In the genomic region with DNA sequence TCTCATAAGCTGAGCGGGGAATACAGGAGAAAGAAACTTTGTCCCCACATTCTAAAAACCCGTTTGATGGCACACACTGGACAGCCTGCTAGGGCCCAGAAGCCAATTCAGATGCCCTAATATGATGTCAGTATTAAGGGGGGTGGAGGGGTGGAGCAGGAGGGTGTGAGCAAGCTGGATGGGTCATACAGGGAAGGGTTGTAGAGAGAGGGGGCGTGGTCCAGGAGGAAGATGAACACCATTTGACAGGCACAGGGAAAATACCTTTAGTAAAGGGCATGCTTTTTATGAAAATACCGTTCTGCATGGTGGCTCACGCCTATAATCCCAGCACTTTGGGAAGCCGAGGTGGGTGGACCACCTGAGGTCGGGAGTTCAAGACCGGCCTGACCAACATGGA, we compare ENCODE assay signal across 24 cellular contexts. TPM values are rescaled to one million over a fixed set of nuclear protein-coding genes. Genes with fewer than 3 reads are reported as not detected.
"Had no signal": no experiment of that assay in that cellular context is flagged by ENCODE, and none has a peak within 500 bp of the region (broad histone marks: within the 10 kb centered on the region; RNA-seq: fewer than 3 reads in every experiment).

No MANE protein-coding gene starts in this region.

- DNase-seq: activated CD4-positive, alpha-beta memory T cell treated with anti-CD3 and anti-CD28 coated beads, Interleukin-2, amount 10 ng/mL, durations not matched to agents 7 days and 5 days; activated CD4-positive, alpha-beta T cell treated with anti-CD3 and anti-CD28 coated beads for 1 hour; activated CD4-positive, alpha-beta T cell treated with anti-CD3 and anti-CD28 coated beads, Interleukin-2, amount 10 ng/mL, durations not matched to agents 7 days and 5 days; activated naive CD4-positive, alpha-beta T cell; activated T-cell treated with anti-CD3 and anti-CD28 coated beads, Interleukin-2, amount 50 U/mL, for 4 hours; amniotic stem cell; central memory CD4-positive, alpha-beta T cell; hippocampal formation; immature natural killer cell; kidney; midbrain; naive thymus-derived CD4-positive, alpha-beta T cell; nucleus accumbens; stimulated activated CD4-positive, alpha-beta T cell treated with anti-CD3 and anti-CD28 coated beads, Interleukin-2, amount 100 ng/mL, for 48 hours; upper lobe of left lung had no signal

- H3K27me3 ChIP-seq: gastroesophageal sphincter, right atrium auricular region, upper lobe of left lung, vagina had no signal

- H3K27ac Mint-ChIP-seq: activated CD4-positive, alpha-beta memory T cell treated with anti-CD3 and anti-CD28 coated beads, Interleukin-2, amount 10 ng/mL, durations not matched to agents 7 days and 5 days; activated CD4-positive, alpha-beta T cell treated with anti-CD3 and anti-CD28 coated beads, Interleukin-2, amount 10 ng/mL, durations not matched to agents 7 days and 5 days; activated naive CD4-positive, alpha-beta T cell treated with anti-CD3 and anti-CD28 coated beads, Interleukin-2, amount 50 U/mL, for 72 hours; immature natural killer cell; naive thymus-derived CD4-positive, alpha-beta T cell; stimulated activated naive CD8-positive, alpha-beta T cell treated with anti-CD3 and anti-CD28 coated beads, Interleukin-15, Interleukin-2, amounts not matched to agents 100 ng/mL and 50 ng/mL, for 24 hours had no signal

- H3K4me3 ChIP-seq: gastroesophageal sphincter, right atrium auricular region, upper lobe of left lung, vagina had no signal

- H3K9me3 Mint-ChIP-seq: activated CD4-positive, alpha-beta memory T cell treated with anti-CD3 and anti-CD28 coated beads, Interleukin-2, amount 10 ng/mL, durations not matched to agents 7 days and 5 days; activated CD4-positive, alpha-beta T cell treated with anti-CD3 and anti-CD28 coated beads, Interleukin-2, amount 10 ng/mL, durations not matched to agents 7 days and 5 days; activated naive CD4-positive, alpha-beta T cell treated with anti-CD3 and anti-CD28 coated beads, Interleukin-2, amount 50 U/mL, for 72 hours; activated T-cell treated with anti-CD3 and anti-CD28 coated beads, Interleukin-2, amount 50 U/mL, for 4 hours; immature natural killer cell; naive thymus-derived CD4-positive, alpha-beta T cell; neural crest cell; stimulated activated naive CD8-positive, alpha-beta T cell treated with anti-CD3 and anti-CD28 coated beads, Interleukin-15, Interleukin-2, amounts not matched to agents 100 ng/mL and 50 ng/mL, for 24 hours had no signal

- H3K27ac ChIP-seq: gastroesophageal sphincter, right atrium auricular region, upper lobe of left lung, vagina had no signal

- H3K4me3 Mint-ChIP-seq: activated CD4-positive, alpha-beta memory T cell treated with anti-CD3 and anti-CD28 coated beads, Interleukin-2, amount 10 ng/mL, durations not matched to agents 7 days and 5 days; activated CD4-positive, alpha-beta T cell treated with anti-CD3 and anti-CD28 coated beads, Interleukin-2, amount 10 ng/mL, durations not matched to agents 7 days and 5 days; activated T-cell treated with anti-CD3 and anti-CD28 coated beads, Interleukin-2, amount 50 U/mL, for 4 hours; immature natural killer cell; naive thymus-derived CD4-positive, alpha-beta T cell; neural crest cell; stimulated activated naive CD8-positive, alpha-beta T cell treated with anti-CD3 and anti-CD28 coated beads, Interleukin-15, Interleukin-2, amounts not matched to agents 100 ng/mL and 50 ng/mL, for 24 hours had no signal

- H3K27me3 Mint-ChIP-seq: activated CD4-positive, alpha-beta memory T cell treated with anti-CD3 and anti-CD28 coated beads, Interleukin-2, amount 10 ng/mL, durations not matched to agents 7 days and 5 days; activated CD4-positive, alpha-beta T cell treated with anti-CD3 and anti-CD28 coated beads, Interleukin-2, amount 10 ng/mL, durations not matched to agents 7 days and 5 days; naive thymus-derived CD4-positive, alpha-beta T cell; stimulated activated naive CD8-positive, alpha-beta T cell treated with anti-CD3 and anti-CD28 coated beads, Interleukin-15, Interleukin-2, amounts not matched to agents 100 ng/mL and 50 ng/mL, for 24 hours had no signal

- H3K9me3 ChIP-seq: gastroesophageal sphincter, right atrium auricular region, upper lobe of left lung, vagina had no signal

- ATAC-seq: activated T-cell treated with anti-CD3 and anti-CD28 coated beads, Interleukin-2, amount 50 U/mL, for 4 hours; gastroesophageal sphincter; naive thymus-derived CD4-positive, alpha-beta T cell had no signal

RNA-seq across cellular contexts. Expression of gene ECM1, which starts 14.7 kb away (rescaled TPM):
- polyA plus RNA-seq: immature natural killer cell; naive thymus-derived CD4-positive, alpha-beta T cell had no signal

RNA-seq across cellular contexts. Expression of gene FALEC, which starts 22.4 kb away (rescaled TPM):
- total RNA-seq: activated CD4-positive, alpha-beta memory T cell treated with anti-CD3 and anti-CD28 coated beads, Interleukin-2, amount 10 ng/mL, durations not matched to agents 7 days and 5 days; endothelial cell of umbilical vein; gastroesophageal sphincter; kidney; right atrium auricular region; subcutaneous adipose tissue; T-helper 1 cell treated with Interleukin-12 subunit alpha and Interleukin-12 subunit beta and Interleukin-4 antibody, amounts not matched to agents 30 ng/mL and 1 ng/mL, for 36 hours; vagina had no signal
- polyA plus RNA-seq: endothelial cell of umbilical vein, immature natural killer cell had no signal

RNA-seq across cellular contexts. Expression of gene ADAMTSL4, which starts 56.0 kb away (rescaled TPM):
- polyA plus RNA-seq: immature natural killer cell had no signal
